In genomic region chr18:42773870-42774269, GRCh38 we compare ENCODE assay signal across 24 cellular contexts.
"Had no signal": no experiment of that assay in that cellular context is flagged by ENCODE, and none has a peak within 500 bp of the region (broad histone marks: within the 10 kb centered on the region; RNA-seq: fewer than 3 reads in every experiment).

No MANE protein-coding gene starts in this region.

- H3K4me1 ChIP-seq: right lobe of liver, testis, transverse colon had no signal

- ATAC-seq: activated CD4-positive, CD25-positive, alpha-beta regulatory T cell treated with anti-CD3 and anti-CD28 coated beads, Interleukin-2, amount 50 U/mL, for 24 hours; left colon; naive thymus-derived CD8-positive, alpha-beta T cell; right lobe of liver; stimulated activated naive CD8-positive, alpha-beta T cell treated with anti-CD3 and anti-CD28 coated beads, Interleukin-15, Interleukin-2, amounts not matched to agents 100 U/mL and 50 U/mL, for 24 hours had no signal

- H3K9me3 ChIP-seq: right lobe of liver, testis, transverse colon had no signal

- H3K27me3 ChIP-seq: right lobe of liver, testis, transverse colon had no signal

- H3K4me3 ChIP-seq: right lobe of liver, testis, transverse colon had no signal

- FAIRE-seq: bronchial epithelial cell, frontal cortex had no signal

- DNase-seq: activated CD4-positive, alpha-beta T cell treated with anti-CD3 and anti-CD28 coated beads for 48 hours; activated CD4-positive, alpha-beta T cell treated with anti-CD3 and anti-CD28 coated beads, Interleukin-2, amount 50 U/mL, for 48 hours; activated CD8-positive, alpha-beta memory T cell treated with anti-CD3 and anti-CD28 coated beads, Interleukin-2, amount 50 U/mL, for 4 hours; activated effector memory CD4-positive, alpha-beta T cell treated with anti-CD3 and anti-CD28 coated beads, Interleukin-2, amount 50 U/mL, for 16 hours; activated naive CD4-positive, alpha-beta T cell treated with anti-CD3 and anti-CD28 coated beads, Interleukin-2, amount 10 ng/mL, durations not matched to agents 7 days and 5 days; activated naive CD8-positive, alpha-beta T cell treated with anti-CD3 and anti-CD28 coated beads, Interleukin-2, amount 10 ng/mL, durations not matched to agents 7 days and 5 days; activated T-cell treated with anti-CD3 and anti-CD28 coated beads, Interleukin-2, amount 50 U/mL, for 1 hour; effector CD4-positive, alpha-beta T cell; glutamatergic neuron; left colon; mammary epithelial cell; midbrain; naive thymus-derived CD8-positive, alpha-beta T cell; posterior cingulate gyrus; right lobe of liver; stimulated activated CD4-positive, alpha-beta T cell treated with anti-CD3 and anti-CD28 coated beads, Interleukin-4, amount 100 ng/mL, for 1 hour; stimulated activated naive CD8-positive, alpha-beta T cell treated with anti-CD3 and anti-CD28 coated beads, Interleukin-15, Interleukin-2, amounts not matched to agents 100 U/mL and 50 U/mL, for 24 hours; T1000; testis; transverse colon; WERI-Rb-1 had no signal

- H3K27ac ChIP-seq: right lobe of liver, testis, transverse colon, WERI-Rb-1 had no signal

- H3K36me3 ChIP-seq: right lobe of liver, transverse colon, WERI-Rb-1 had no signal
